In genomic region chr1:147515046-147515869, GRCh38 we compare ENCODE assay signal across 7 cellular contexts. TPM values are rescaled to one million over a fixed set of nuclear protein-coding genes. Genes with fewer than 3 reads are reported as not detected.
DNase-seq lines count a peak whose midpoint lies in the region; ATAC-seq, FAIRE-seq and TF ChIP-seq lines count a peak whose summit lies in the region.

No MANE protein-coding gene starts in this region.

- peaks cover 0 to 10% (median 3%) of the 10 kb centered on the region in 3 donors for H3K4me1 ChIP-seq in pancreas

- H3K4me3 ChIP-seq in epithelial cell of esophagus (ENCODE audit: low read length): no peak overlapping the region
- no peak overlapping the region for H3K4me3 ChIP-seq in pancreas

- H3K27ac ChIP-seq in pancreas: peak overlapping the region in 3 of 4 donors; percentile 9 to 20 (median 10)

- no peaks in the 10 kb centered on the region for H3K36me3 ChIP-seq in pancreas

- peak; percentile 85 for FAIRE-seq in pancreas (lab: Jason Lieb, UNC)
- no peak for FAIRE-seq in GM12892 (lab: Jason Lieb, UNC)

- TF ChIP-seq CTCF in epithelial cell of esophagus (IDR thresholded peaks at IDR 0.05; ENCODE audit: insufficient read depth, low read depth, low read length, missing control alignments) (peak; percentile 39), pancreas (IDR thresholded peaks at IDR 0.05) (peak in 2 of 4 donors; percentile 11 to 16)

- no peak for TF ChIP-seq POLR2A in GM12892 (IDR thresholded peaks at IDR 0.05; ENCODE audit: low read depth, low read length)

- no peaks in the 10 kb centered on the region for H3K27me3 ChIP-seq in pancreas

- no peaks in the 10 kb centered on the region for H3K9me3 ChIP-seq in pancreas

- ATAC-seq in pancreas: peak; percentile 98 to 100 (median 100)
- no peak for ATAC-seq in HG02798 (IDR thresholded peaks at IDR 0.05; ENCODE audit: poor library complexity, unreplicated experiment)
- no peak for ATAC-seq in HG03469 (IDR thresholded peaks at IDR 0.05; ENCODE audit: unreplicated experiment)

- intact Hi-C loops in pancreas (cut with DNase I): no loop called here

- 45 to 47% methylated on average over 5 of the region's 5 CpGs for WGBS in pancreas, 2 donors

- DNase-seq in HPDE6-E6E7 (ENCODE audit: extremely low spot score): peak; percentile 74
- DNase-seq in NCI-H748 treated with DMSO at 0.1 percent for 48 hours (lab: John Stamatoyannopoulos, UW): peak; percentile 11
- DNase-seq in epithelial cell of esophagus (ENCODE audit: low read depth): peak; percentile 71
- peak in 3 of 6 donors; percentile 56 to 66 (median 65) for DNase-seq in pancreas
- no peak for DNase-seq in GM12892 (ENCODE audit: insufficient read length)

RNA-seq across cellular contexts. Expression of gene BCL9, which starts 26.0 kb away (rescaled TPM):
- 10 to 100 TPM in 2 of 6 donors, 1 to 10 TPM in 4; 5.9 to 15.6 (median 9.2) TPM for total RNA-seq in pancreas
- polyA plus RNA-seq in pancreas: 1 to 10 TPM; 3.9 to 8.6 TPM
- polyA plus RNA-seq in GM12892 (2012; ENCODE audit: missing spikeins): 6.8 TPM

Comparison
In these comparisons a context has a peak if more than half of its experiments do, and no peak if none do; other contexts are left out.
1. ATAC-seq: peak in pancreas (4 of 4); none in HG02798 (single experiment) and HG03469 (single experiment).